Comparison of ENCODE assay signal across 8 cellular contexts in the genomic region with DNA sequence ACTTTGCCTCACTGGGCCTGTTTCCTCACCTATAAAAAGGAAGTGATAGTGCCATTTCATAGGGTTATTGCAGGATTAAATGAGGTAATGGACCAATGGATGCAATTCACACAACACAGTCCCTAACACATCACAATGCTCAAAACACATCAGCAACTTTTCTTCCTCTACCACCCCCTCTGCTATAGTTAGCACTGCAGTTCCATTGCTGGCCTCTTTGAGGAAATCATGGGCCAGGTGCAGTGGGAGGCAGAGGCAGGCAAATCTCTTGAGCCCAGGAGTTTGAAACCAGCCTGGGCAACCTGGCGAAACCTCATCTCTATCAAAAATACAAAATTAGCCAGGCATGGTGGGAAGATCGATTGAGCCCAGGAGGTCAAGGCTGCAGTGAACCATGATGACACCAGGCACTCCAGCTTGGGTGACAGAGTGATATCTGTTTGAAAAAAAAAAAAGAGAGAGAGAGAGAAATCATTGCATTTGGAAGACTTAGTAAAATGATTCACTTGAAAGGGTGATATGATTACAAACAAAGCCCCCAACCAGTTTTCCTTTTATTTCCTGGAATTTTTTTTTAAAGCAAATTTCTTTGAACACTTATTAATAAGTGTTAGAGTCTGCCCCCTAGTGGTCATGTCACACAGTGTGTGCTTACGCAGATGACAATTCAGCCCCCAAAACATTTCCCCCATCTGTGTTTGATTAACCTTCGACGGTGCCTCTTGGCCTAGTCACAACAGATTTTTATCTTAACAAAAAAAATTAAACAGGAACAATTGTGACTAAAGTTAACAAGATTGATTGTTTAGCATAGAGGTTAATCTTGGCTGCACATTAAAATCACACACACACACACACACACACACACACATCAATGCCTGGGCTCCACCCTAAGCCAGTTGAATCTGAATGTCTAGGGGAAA.
A peak's percentile ranks its signal among the peaks of the same experiment; 100 is the strongest.
DNase-seq lines count a peak whose midpoint lies in the region; ATAC-seq and TF ChIP-seq lines count a peak whose summit lies in the region.

No MANE protein-coding gene starts in this region.

- TF ChIP-seq POLR2A in prostate gland (IDR thresholded peaks at IDR 0.05) = no peak

- no peaks in the 10 kb centered on the region for H3K4me1 Mint-ChIP-seq in activated CD4-positive, alpha-beta T cell treated with anti-CD3 and anti-CD28 coated beads, Interleukin-2, amount 10 ng/mL, durations not matched to agents 24 days and 14 days

- H3K27me3 ChIP-seq in prostate gland (replicated peaks; ENCODE audit: insufficient read depth) = no peaks in the 10 kb centered on the region

- no peaks in the 10 kb centered on the region for H3K4me1 ChIP-seq in prostate gland (replicated peaks)

- no peak overlapping the region for H3K27ac ChIP-seq in prostate gland

- peak; percentile 74 for TF ChIP-seq CTCF in fibroblast of villous mesenchyme (IDR thresholded peaks at IDR 0.05; ENCODE audit: insufficient read depth, low read depth, low read length)
- TF ChIP-seq CTCF in prostate gland (IDR thresholded peaks at IDR 0.05) = peak in 3 of 4 experiments; percentile 37 to 65 (median 52)

- 34% methylated on average over 5 of the region's 5 CpGs for WGBS in prostate gland

- ATAC-seq in GM21423 (IDR thresholded peaks at IDR 0.05; ENCODE audit: unreplicated experiment) = peak; percentile 57
- no peak for ATAC-seq in GM18861 (IDR thresholded peaks at IDR 0.05; ENCODE audit: unreplicated experiment)

- H3K9me3 ChIP-seq in prostate gland = no peaks in the 10 kb centered on the region

- DNase-seq in DMS53 (lab: John Stamatoyannopoulos, UW) = peak; percentile 76
- DNase-seq in NCI-H1105 (lab: John Stamatoyannopoulos, UW) = peak; percentile 14
- peak; percentile 67 for DNase-seq in activated CD4-positive, alpha-beta T cell treated with anti-CD3 and anti-CD28 coated beads, Interleukin-2, amount 10 ng/mL, durations not matched to agents 24 days and 14 days
- peak; percentile 56 for DNase-seq in fibroblast of villous mesenchyme (ENCODE audit: low read depth)
- peak; percentile 7 for DNase-seq in prostate gland (ENCODE audit: low spot score)
- DNase-seq in DMS79 treated with DMSO at 0.1 percent for 48 hours (lab: John Stamatoyannopoulos, UW) = no peak

- no peaks in the 10 kb centered on the region for H3K36me3 ChIP-seq in prostate gland

- H3K9me3 Mint-ChIP-seq in activated CD4-positive, alpha-beta T cell treated with anti-CD3 and anti-CD28 coated beads, Interleukin-2, amount 10 ng/mL, durations not matched to agents 24 days and 14 days = no peaks in the 10 kb centered on the region

- no peaks in the 10 kb centered on the region for H3K27me3 Mint-ChIP-seq in activated CD4-positive, alpha-beta T cell treated with anti-CD3 and anti-CD28 coated beads, Interleukin-2, amount 10 ng/mL, durations not matched to agents 24 days and 14 days

- intact Hi-C loops in activated CD4-positive, alpha-beta T cell treated with anti-CD3 and anti-CD28 coated beads, Interleukin-2, amount 10 ng/mL, durations not matched to agents 24 days and 14 days (cut with micrococcal nuclease) = no loop called here
- intact Hi-C loops in prostate gland (cut with DNase I) = no loop called here

- no peak overlapping the region for H3K27ac Mint-ChIP-seq in activated CD4-positive, alpha-beta T cell treated with anti-CD3 and anti-CD28 coated beads, Interleukin-2, amount 10 ng/mL, durations not matched to agents 24 days and 14 days

- no peaks in the 10 kb centered on the region for H3K36me3 Mint-ChIP-seq in activated CD4-positive, alpha-beta T cell treated with anti-CD3 and anti-CD28 coated beads, Interleukin-2, amount 10 ng/mL, durations not matched to agents 24 days and 14 days (ENCODE audit: low read depth)

- H3K4me3 ChIP-seq in fibroblast of villous mesenchyme (ENCODE audit: low read depth, low read length) = no peak overlapping the region
- H3K4me3 ChIP-seq in prostate gland = no peak overlapping the region

- H3K4me3 Mint-ChIP-seq in activated CD4-positive, alpha-beta T cell treated with anti-CD3 and anti-CD28 coated beads, Interleukin-2, amount 10 ng/mL, durations not matched to agents 24 days and 14 days = no peak overlapping the region
